In the genomic region with DNA sequence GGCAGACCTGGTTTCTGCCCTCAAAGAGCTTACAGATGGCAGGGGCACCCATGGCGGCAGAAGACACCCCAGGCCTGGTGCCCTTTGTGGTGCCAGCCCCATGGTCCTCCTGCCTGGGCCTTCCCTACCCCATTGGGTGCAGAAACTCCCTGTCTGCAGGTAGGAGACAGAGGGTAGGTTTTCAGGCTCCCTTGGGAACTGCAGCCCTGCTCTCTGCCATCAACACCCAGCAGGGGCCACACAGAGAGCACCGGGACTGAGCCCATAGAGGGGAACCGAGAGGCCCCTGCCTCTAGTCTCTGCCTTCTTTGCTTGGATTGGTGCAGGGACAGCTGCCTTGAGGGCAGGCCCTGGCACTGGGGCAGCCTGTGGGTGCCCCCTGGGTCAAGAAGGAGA, we compare ENCODE assay signal across 16 cellular contexts. TPM values are rescaled to one million over a fixed set of nuclear protein-coding genes. Genes with fewer than 3 reads are reported as not detected.
"Had no signal": no experiment of that assay in that cellular context is flagged by ENCODE, and none has a peak within 500 bp of the region (broad histone marks: within the 10 kb centered on the region; RNA-seq: fewer than 3 reads in every experiment).

No MANE protein-coding gene starts in this region.

- H3K27me3 Mint-ChIP-seq: activated B cell treated with CpG ODN at 0.5 μM for 24 hours; activated CD4-positive, alpha-beta memory T cell treated with anti-CD3 and anti-CD28 coated beads, Interleukin-2, amount 10 ng/mL, durations not matched to agents 7 days and 5 days; activated CD8-positive, alpha-beta memory T cell treated with anti-CD3 and anti-CD28 coated beads, Interleukin-2, amount 10 ng/mL, durations not matched to agents 7 days and 5 days; activated naive CD8-positive, alpha-beta T cell; dendritic cell treated with granulocyte-macrophage colony-stimulating factor and Interleukin-4, amounts not matched to agents 40 ng/mL and 50 ng/mL, for 4 days; progenitor cell of endocrine pancreas had no signal

- H3K36me3 Mint-ChIP-seq: activated CD8-positive, alpha-beta memory T cell treated with anti-CD3 and anti-CD28 coated beads, Interleukin-2, amount 10 ng/mL, durations not matched to agents 7 days and 5 days; activated naive CD8-positive, alpha-beta T cell; natural killer cell had no signal

- H3K36me3 ChIP-seq: thoracic aorta had no signal

- H3K4me2 ChIP-seq: smooth muscle cell had no signal

- H3K4me3 ChIP-seq: esophagus squamous epithelium, smooth muscle cell, stomach, thoracic aorta, upper lobe of left lung had no signal

- H3K4me3 Mint-ChIP-seq: activated B cell treated with CpG ODN at 0.5 μM for 24 hours; activated CD4-positive, alpha-beta memory T cell treated with anti-CD3 and anti-CD28 coated beads, Interleukin-2, amount 10 ng/mL, durations not matched to agents 7 days and 5 days; activated CD8-positive, alpha-beta memory T cell treated with anti-CD3 and anti-CD28 coated beads, Interleukin-2, amount 10 ng/mL, durations not matched to agents 7 days and 5 days; activated naive CD8-positive, alpha-beta T cell; dendritic cell treated with granulocyte-macrophage colony-stimulating factor and Interleukin-4, amounts not matched to agents 40 ng/mL and 50 ng/mL, for 4 days; natural killer cell had no signal

- H3K4me1 Mint-ChIP-seq: activated B cell treated with CpG ODN at 0.5 μM for 24 hours; activated CD4-positive, alpha-beta memory T cell treated with anti-CD3 and anti-CD28 coated beads, Interleukin-2, amount 10 ng/mL, durations not matched to agents 7 days and 5 days; activated CD8-positive, alpha-beta memory T cell treated with anti-CD3 and anti-CD28 coated beads, Interleukin-2, amount 10 ng/mL, durations not matched to agents 7 days and 5 days; natural killer cell had no signal

- H3K27ac ChIP-seq: thoracic aorta, upper lobe of left lung had no signal

- H3K9me3 ChIP-seq: esophagus squamous epithelium, stomach, thoracic aorta, upper lobe of left lung had no signal

- H3K27ac Mint-ChIP-seq: activated B cell treated with CpG ODN at 0.5 μM for 24 hours; activated CD4-positive, alpha-beta memory T cell treated with anti-CD3 and anti-CD28 coated beads, Interleukin-2, amount 10 ng/mL, durations not matched to agents 7 days and 5 days; activated CD8-positive, alpha-beta memory T cell treated with anti-CD3 and anti-CD28 coated beads, Interleukin-2, amount 10 ng/mL, durations not matched to agents 7 days and 5 days; activated naive CD8-positive, alpha-beta T cell; dendritic cell treated with granulocyte-macrophage colony-stimulating factor and Interleukin-4, amounts not matched to agents 40 ng/mL and 50 ng/mL, for 4 days; natural killer cell; progenitor cell of endocrine pancreas had no signal

- DNase-seq: activated B cell treated with CpG ODN at 0.5 μM for 24 hours; activated CD4-positive, alpha-beta memory T cell treated with anti-CD3 and anti-CD28 coated beads, Interleukin-2, amount 10 ng/mL, durations not matched to agents 7 days and 5 days; activated CD4-positive, alpha-beta T cell treated with anti-CD3 and anti-CD28 coated beads for 4 hours; activated CD8-positive, alpha-beta memory T cell treated with anti-CD3 and anti-CD28 coated beads, Interleukin-2, amount 10 ng/mL, durations not matched to agents 7 days and 5 days; effector memory CD4-positive, alpha-beta T cell; esophagus squamous epithelium; natural killer cell; nucleus accumbens; stimulated activated CD4-positive, alpha-beta T cell treated with anti-CD3 and anti-CD28 coated beads, Interleukin-4, amount 100 ng/mL, for 1 hour; stomach; upper lobe of left lung had no signal

- H3K9me3 Mint-ChIP-seq: activated B cell treated with CpG ODN at 0.5 μM for 24 hours; activated CD4-positive, alpha-beta memory T cell treated with anti-CD3 and anti-CD28 coated beads, Interleukin-2, amount 10 ng/mL, durations not matched to agents 7 days and 5 days; dendritic cell treated with granulocyte-macrophage colony-stimulating factor and Interleukin-4, amounts not matched to agents 40 ng/mL and 50 ng/mL, for 4 days; natural killer cell had no signal

- H3K27me3 ChIP-seq: esophagus squamous epithelium, stomach, upper lobe of left lung had no signal

- ATAC-seq: activated CD8-positive, alpha-beta memory T cell treated with anti-CD3 and anti-CD28 coated beads, Interleukin-2, amount 10 ng/mL, durations not matched to agents 7 days and 5 days; natural killer cell had no signal

RNA-seq across cellular contexts. Expression of a gene that starts 52.6 kb away (rescaled TPM):
- total RNA-seq: natural killer cell had no signal
